In genomic region chr1:156291226-156292061, GRCh38 we compare ENCODE assay signal across 7 cellular contexts. TPM values are rescaled to one million over a fixed set of nuclear protein-coding genes. Genes with fewer than 3 reads are reported as not detected.
DNase-seq lines count a peak whose midpoint lies in the region; ATAC-seq and TF ChIP-seq lines count a peak whose summit lies in the region.
"Had no signal": no experiment of that assay in that cellular context is flagged by ENCODE, and none has a peak within 500 bp of the region (broad histone marks: within the 10 kb centered on the region; RNA-seq: fewer than 3 reads in every experiment).

No MANE protein-coding gene starts in this region.

- H3K4me2 ChIP-seq in mammary epithelial cell (ENCODE audit: insufficient read depth, low read depth, low read length), result peak overlapping the region; percentile 53

- H3K4me3 ChIP-seq in mammary epithelial cell (replicated peaks in 1 of 3; ENCODE audit: insufficient read depth in 1 of 3, low read depth in 2 of 3, low read length in 3 of 3), result no peak overlapping the region
- no peak overlapping the region for H3K4me3 ChIP-seq in lower leg skin (ENCODE audit: low read depth, poor library complexity, severe bottlenecking)
- peak overlapping the region; percentile 33 to 70 for H3K4me3 ChIP-seq in aorta (ENCODE audit: low read length in 2 of 2)

- H3K36me3 ChIP-seq in mammary epithelial cell (ENCODE audit: insufficient read depth, low read length) (peaks cover 4% of the 10 kb centered on the region), aorta (ENCODE audit: control insufficient read depth in 1 of 2, insufficient read depth in 2 of 2, low read length in 1 of 2) (no peaks in the 10 kb centered on the region)

- dilution Hi-C loops in mammary epithelial cell (cut with HindIII; ENCODE audit: low sequenced_read_pairs), result no loop called here

- ATAC-seq in aorta (ENCODE audit: low FRiP score) (peak; percentile 95), GM21360 (IDR thresholded peaks at IDR 0.05; ENCODE audit: unreplicated experiment) (no peak)
- ATAC-seq: HCT116 had no signal

- H3K79me2 ChIP-seq in mammary epithelial cell (ENCODE audit: insufficient read depth, low read length), result peaks cover 1% of the 10 kb centered on the region

- H3K9me3 ChIP-seq in mammary epithelial cell (replicated peaks; ENCODE audit: insufficient read depth, low read length) (no peaks in the 10 kb centered on the region), aorta (ENCODE audit: control insufficient read depth, low read length) (no peaks in the 10 kb centered on the region)

- intact Hi-C loops in mammary epithelial cell (cut with micrococcal nuclease), result no loop called here
- intact Hi-C loops in lower leg skin (cut with DNase I; ENCODE audit: low total_unique reads), result no loop called here
- intact Hi-C loops in aorta (cut with DNase I), result no loop called here

- peaks cover 16% of the 10 kb centered on the region for H3K4me1 ChIP-seq in mammary epithelial cell (ENCODE audit: insufficient read depth, low read length)
- H3K4me1 ChIP-seq in aorta (ENCODE audit: control insufficient read depth in 1 of 2, insufficient read depth in 2 of 2, low read length in 2 of 2), result no peaks in the 10 kb centered on the region

- BruUV-seq in mammary epithelial cell (replicated peaks; lab: Mats Ljungman, UMichigan), result no TSS peak

- no peak for TF ChIP-seq POLR2A in lower leg skin (IDR thresholded peaks at IDR 0.05)

- WGBS in mammary epithelial cell (ENCODE audit: low coverage, missing lambda C conversion rate), result 52% methylated on average over 32 of the region's 37 CpGs
- WGBS in lower leg skin, 2 donors, result 18 to 24% methylated on average over 36 to 37 of the region's 37 CpGs
- WGBS in aorta, 2 donors, result 3% methylated on average over 37 of the region's 37 CpGs

- DNase-seq in Ammon's horn (ENCODE audit: low spot score), result peak; percentile 90
- DNase-seq in HT1080 (ENCODE audit: low read depth), result peak; percentile 45
- DNase-seq in mammary epithelial cell, result no peak
- DNase-seq in lower leg skin (ENCODE audit: low spot score in 2 of 2), result peak; percentile 84 to 97
- peak; percentile 95 to 98 for DNase-seq in aorta

- H3K27me3 ChIP-seq in mammary epithelial cell (ENCODE audit: insufficient read depth, low read length) (no peaks in the 10 kb centered on the region), aorta (ENCODE audit: control insufficient read depth in 1 of 2, insufficient read depth in 2 of 2, low read length in 1 of 2) (no peaks in the 10 kb centered on the region)

- peak overlapping the region; percentile 64 for H2AFZ ChIP-seq in mammary epithelial cell (ENCODE audit: low read depth, low read length)

- TF ChIP-seq CTCF in mammary epithelial cell (conservative IDR thresholded peaks at IDR 0.05 in 1 of 2, IDR thresholded peaks at IDR 0.05 in 1 of 2; ENCODE audit: extremely low read depth in 1 of 2, insufficient read depth in 1 of 2, low read depth in 1 of 2, low read length in 2 of 2) (no peak), lower leg skin (IDR thresholded peaks at IDR 0.05) (no peak)

- in situ Hi-C loops in mammary epithelial cell (cut with MboI; ENCODE audit: low sequenced_read_pairs in 2 of 2), result no loop called here

- CTCF ChIA-PET in mammary epithelial cell (lab: Charles Lee; ENCODE audit: low non-redundant PET), result no interaction called here

- no peak overlapping the region for H3K9ac ChIP-seq in mammary epithelial cell (ENCODE audit: insufficient read depth, low read length)

- H4K20me1 ChIP-seq in mammary epithelial cell (ENCODE audit: insufficient read depth, low read length), result no peaks in the 10 kb centered on the region

- no peak overlapping the region for H3K27ac ChIP-seq in mammary epithelial cell (ENCODE audit: insufficient read depth, low read depth, low read length)
- peak overlapping the region; percentile 33 to 77 for H3K27ac ChIP-seq in aorta (ENCODE audit: low read depth in 1 of 2, low read length in 2 of 2)

RNA-seq across cellular contexts. Expression of gene GLMP, which starts 4.0 kb away (rescaled TPM):
- 49.0 and 62.7 TPM in 2 replicates for total RNA-seq in HT1080 (2014; rRNA removed; shearing (Covaris generic))
- polyA plus RNA-seq in HT1080 (2015; cell fraction: cytosol; rRNA removed), result 81.1 and 85.0 TPM in 2 replicates
- polyA plus RNA-seq in HT1080 (2015; cell fraction: nucleus; rRNA removed), result 90.5 and 92.7 TPM in 2 replicates
- total RNA-seq in mammary epithelial cell (10 to 100 TPM; 29.7 to 32.1 TPM), lower leg skin (10 to 100 TPM; 21.9 to 49.1 (median 34.5) TPM), aorta (10 to 100 TPM; 36.4 to 50.8 TPM)
- polyA plus RNA-seq in mammary epithelial cell (16.1 TPM), aorta (10 to 100 TPM; 42.2 to 57.1 TPM)
- polyA minus RNA-seq in mammary epithelial cell, result 14.0 TPM

RNA-seq across cellular contexts. Expression of gene TMEM79, which starts 7.3 kb away (rescaled TPM):
- total RNA-seq in HT1080 (2014; rRNA removed; shearing (Covaris generic)), result 2.2 and 2.7 TPM in 2 replicates
- 2.8 and 3.2 TPM in 2 replicates for polyA plus RNA-seq in HT1080 (2015; cell fraction: cytosol; rRNA removed)
- polyA plus RNA-seq in HT1080 (2015; cell fraction: nucleus; rRNA removed), result 7.8 and 7.9 TPM in 2 replicates
- total RNA-seq in mammary epithelial cell (10 to 100 TPM in 1 of 2 donors, 1 to 10 TPM in 1; 5.0 to 18.4 TPM), lower leg skin (100 to 1,000 TPM in 2 of 4 donors, 10 to 100 TPM in 2; 96.9 to 111 (median 101) TPM), aorta (1 to 10 TPM; 1.2 to 2.6 TPM)
- polyA plus RNA-seq in mammary epithelial cell (26.2 TPM), aorta (1 to 10 TPM; 1.4 to 2.1 TPM)
- polyA minus RNA-seq in mammary epithelial cell, result 31.2 TPM

RNA-seq across cellular contexts. Expression of gene VHLL, which starts 7.7 kb away (rescaled TPM):
- not detected in 2 replicates for total RNA-seq in HT1080 (2014; rRNA removed; shearing (Covaris generic))
- not detected in 2 replicates for polyA plus RNA-seq in HT1080 (2015; cell fraction: cytosol; rRNA removed)
- polyA plus RNA-seq in HT1080 (2015; cell fraction: nucleus; rRNA removed), result not detected in 2 replicates
- total RNA-seq in mammary epithelial cell, result under 1 TPM in 1 of 2 donors, not detected in 1; 0.50 TPM
- polyA plus RNA-seq in mammary epithelial cell, result not detected
- polyA minus RNA-seq in mammary epithelial cell, result not detected
- total RNA-seq in lower leg skin, result not detected
- total RNA-seq in aorta, result not detected
- not detected for polyA plus RNA-seq in aorta

RNA-seq across cellular contexts. Expression of gene SMG5, which starts 8.8 kb away (rescaled TPM):
- total RNA-seq in HT1080 (2014; rRNA removed; shearing (Covaris generic)), result 94.1 and 95.9 TPM in 2 replicates
- polyA plus RNA-seq in HT1080 (2015; cell fraction: cytosol; rRNA removed), result 35.4 and 37.4 TPM in 2 replicates
- polyA plus RNA-seq in HT1080 (2015; cell fraction: nucleus; rRNA removed), result 147 and 152 TPM in 2 replicates
- 10 to 100 TPM; 74.5 to 76.7 TPM for total RNA-seq in mammary epithelial cell
- polyA plus RNA-seq in mammary epithelial cell, result 25.5 TPM
- polyA minus RNA-seq in mammary epithelial cell, result 46.2 TPM
- 10 to 100 TPM; 56.9 to 88.4 (median 61.0) TPM for total RNA-seq in lower leg skin
- 10 to 100 TPM; 47.2 to 58.6 TPM for total RNA-seq in aorta
- polyA plus RNA-seq in aorta, result 10 to 100 TPM; 21.9 to 34.7 TPM

RNA-seq across cellular contexts. Expression of gene PAQR6, which starts 43.6 kb away (rescaled TPM):
- total RNA-seq in HT1080 (2014; rRNA removed; shearing (Covaris generic)), result 0.40 and 0.47 TPM in 2 replicates
- 0.19 and 0.40 TPM in 2 replicates for polyA plus RNA-seq in HT1080 (2015; cell fraction: cytosol; rRNA removed)
- 20.2 and 24.6 TPM in 2 replicates for polyA plus RNA-seq in HT1080 (2015; cell fraction: nucleus; rRNA removed)
- total RNA-seq in mammary epithelial cell (1 to 10 TPM; 2.8 to 7.6 TPM), lower leg skin (1 to 10 TPM; 2.0 to 8.4 (median 4.6) TPM), aorta (1 to 10 TPM in 1 of 2 donors, under 1 TPM in 1; 0.81 to 2.8 TPM)
- polyA plus RNA-seq in mammary epithelial cell (1.6 TPM), aorta (1 to 10 TPM in 1 of 2 donors, not detected in 1; 2.3 TPM)
- polyA minus RNA-seq in mammary epithelial cell, result 1.2 TPM

Comparison
In these comparisons a context has a peak if more than half of its experiments do, and no peak if none do; other contexts are left out.
1. H3K4me3 ChIP-seq: peak in aorta (2 of 2); none in mammary epithelial cell (0 of 3) and lower leg skin (single experiment).
2. RNA of gene TMEM79, which starts 7.3 kb away (total RNA-seq): 96.9 to 111 TPM in lower leg skin; 5.0 to 18.4 TPM in mammary epithelial cell, 1.2 to 2.6 TPM in aorta and 2.2 to 2.7 TPM in HT1080; every median in the first group is over 4 times any median in the second.